20 cellular contexts compared by ENCODE assay signal in genomic region chr16:54522596-54522995, GRCh38.
A peak's percentile ranks its signal among the peaks of the same experiment; 100 is the strongest.
DNase-seq lines count a peak whose midpoint lies in the region; ATAC-seq, FAIRE-seq and TF ChIP-seq lines count a peak whose summit lies in the region.
"Had no signal": no experiment of that assay in that cellular context is flagged by ENCODE, and none has a peak within 500 bp of the region (broad histone marks: within the 10 kb centered on the region; RNA-seq: fewer than 3 reads in every experiment).

No MANE protein-coding gene starts in this region.

- H3K36me3 ChIP-seq in heart left ventricle (no peaks in the 10 kb centered on the region), small intestine (ENCODE audit: control insufficient read depth in 2 of 2, insufficient read depth in 2 of 2, low read length in 2 of 2) (no peaks in the 10 kb centered on the region)

- no peak for TF ChIP-seq CTCF in fibroblast of mammary gland (conservative IDR thresholded peaks at IDR 0.05; ENCODE audit: control insufficient read depth, insufficient read depth, low read depth, low read length)
- no peak for TF ChIP-seq CTCF in heart left ventricle (IDR thresholded peaks at IDR 0.05)

- H3K27me3 Mint-ChIP-seq in activated CD4-positive, alpha-beta T cell treated with anti-CD3 and anti-CD28 coated beads, Interleukin-2, amount 10 ng/mL, durations not matched to agents 24 days and 14 days, result no peaks in the 10 kb centered on the region
- H3K27me3 Mint-ChIP-seq: B cell had no signal

- FAIRE-seq in small intestine (lab: Jason Lieb, UNC), result no peak

- H3K4me3 ChIP-seq in fibroblast of mammary gland (ENCODE audit: control insufficient read depth, low read depth, low read length) (no peak overlapping the region), heart left ventricle (no peak overlapping the region), small intestine (ENCODE audit: low read depth in 1 of 2, low read length in 2 of 2) (no peak overlapping the region)
- H3K4me3 ChIP-seq: BLaER1 treated with 17β-estradiol and CSF1 and Interleukin-3, amounts not matched to agents 10 nM and 100 nM had no signal

- intact Hi-C loops in heart left ventricle (cut with DNase I), result loop anchor here in 2 of 10 donors (5.0 to 10.0 kb wide), 2 partner anchors 135 to 402 kb away; no protein-coding TSS in a partner anchor
- intact Hi-C loops in left ventricle myocardium superior (cut with micrococcal nuclease), result loop anchor here (10.0 kb wide), 1 partner anchor 62 kb away; no protein-coding TSS in a partner anchor
- intact Hi-C loops in activated CD4-positive, alpha-beta T cell treated with anti-CD3 and anti-CD28 coated beads, Interleukin-2, amount 10 ng/mL, durations not matched to agents 24 days and 14 days (cut with micrococcal nuclease), result no loop called here

- H3K4me1 Mint-ChIP-seq in activated CD4-positive, alpha-beta T cell treated with anti-CD3 and anti-CD28 coated beads, Interleukin-2, amount 10 ng/mL, durations not matched to agents 24 days and 14 days, result no peaks in the 10 kb centered on the region
- H3K4me1 Mint-ChIP-seq: B cell had no signal

- H3K27ac ChIP-seq in heart left ventricle (peak overlapping the region in 5 of 12 donors; percentile 3 to 27 (median 20)), small intestine (ENCODE audit: low read depth in 1 of 2, low read length in 1 of 2) (no peak overlapping the region)
- H3K27ac ChIP-seq: BLaER1 treated with 17β-estradiol and CSF1 and Interleukin-3, amounts not matched to agents 10 nM and 100 nM; HL-60 had no signal

- peaks cover 0 to 44% (median 7%) of the 10 kb centered on the region in 12 donors for H3K4me1 ChIP-seq in heart left ventricle
- H3K4me1 ChIP-seq in small intestine (ENCODE audit: control insufficient read depth in 2 of 2, insufficient read depth in 1 of 2, low read depth in 1 of 2, low read length in 1 of 2), result no peaks in the 10 kb centered on the region
- H3K4me1 ChIP-seq: BLaER1 treated with 17β-estradiol and CSF1 and Interleukin-3, amounts not matched to agents 10 nM and 100 nM had no signal

- no peak overlapping the region for H3K4me3 Mint-ChIP-seq in activated CD4-positive, alpha-beta T cell treated with anti-CD3 and anti-CD28 coated beads, Interleukin-2, amount 10 ng/mL, durations not matched to agents 24 days and 14 days
- H3K4me3 Mint-ChIP-seq: B cell; CD8-positive, alpha-beta T cell; HFFc6 had no signal

- H3K27ac Mint-ChIP-seq in activated CD4-positive, alpha-beta T cell treated with anti-CD3 and anti-CD28 coated beads, Interleukin-2, amount 10 ng/mL, durations not matched to agents 24 days and 14 days, result no peak overlapping the region
- H3K27ac Mint-ChIP-seq: B cell; CD8-positive, alpha-beta T cell; HFFc6 had no signal

- DNase-seq in SK-MEL-5 (ENCODE audit: low read depth, low spot score) (peak; percentile 98), fibroblast of mammary gland (ENCODE audit: low read depth) (peak; percentile 84), heart left ventricle (peak in 3 of 5 donors; percentile 45 to 66 (median 53)), left ventricle myocardium superior (no peak), KBM-7 (no peak), small intestine (no peak)
- DNase-seq in activated CD4-positive, alpha-beta T cell treated with anti-CD3 and anti-CD28 coated beads, Interleukin-2, amount 10 ng/mL, durations not matched to agents 24 days and 14 days, result no peak
- no peak for DNase-seq in stimulated activated CD4-positive, alpha-beta T cell treated with anti-CD3 and anti-CD28 coated beads, Interleukin-4, amount 100 ng/mL, for 4 hours
- DNase-seq: 8988T; Calu3; CD8-positive, alpha-beta T cell; DMS79 treated with DMSO at 0.1 percent for 48 hours; GF-D8; GOT3; H7; HFFc6 had no signal

- H3K36me3 Mint-ChIP-seq in activated CD4-positive, alpha-beta T cell treated with anti-CD3 and anti-CD28 coated beads, Interleukin-2, amount 10 ng/mL, durations not matched to agents 24 days and 14 days (ENCODE audit: low read depth), result no peaks in the 10 kb centered on the region
- H3K36me3 Mint-ChIP-seq: CD8-positive, alpha-beta T cell had no signal

- in situ Hi-C loops in SK-MEL-5 (cut with HindIII; ENCODE audit: low pct_unique_long_range_greater_than_20kb, low sequenced_read_pairs), result no loop called here
- in situ Hi-C loops in KBM-7 (cut with MboI; ENCODE audit: low pct_unique_long_range_greater_than_20kb, low sequenced_read_pairs), result no loop called here

- TF ChIP-seq POLR2A in heart left ventricle (IDR thresholded peaks at IDR 0.05), result no peak

- H3K27me3 ChIP-seq in heart left ventricle (no peaks in the 10 kb centered on the region), small intestine (ENCODE audit: control insufficient read depth in 2 of 2, insufficient read depth in 2 of 2, low read length in 2 of 2) (no peaks in the 10 kb centered on the region)
- H3K27me3 ChIP-seq: BLaER1 treated with 17β-estradiol and CSF1 and Interleukin-3, amounts not matched to agents 10 nM and 100 nM had no signal

- 46 to 59% (median 51%) methylated on average over 5 of the region's 5 CpGs for WGBS in heart left ventricle, 4 donors
- 54 to 65% (median 55%) methylated on average over 5 of the region's 5 CpGs for WGBS in small intestine, 3 donors

- H3K9me3 Mint-ChIP-seq in activated CD4-positive, alpha-beta T cell treated with anti-CD3 and anti-CD28 coated beads, Interleukin-2, amount 10 ng/mL, durations not matched to agents 24 days and 14 days, result peaks cover 13% of the 10 kb centered on the region

- H3K9me3 ChIP-seq in heart left ventricle (peaks cover 0 to 30% (median 12%) of the 10 kb centered on the region in 12 donors), small intestine (ENCODE audit: control insufficient read depth, low read depth) (no peaks in the 10 kb centered on the region)

- ATAC-seq in heart left ventricle, result peak; percentile 50 to 88 (median 56)
- ATAC-seq in left ventricle myocardium superior, result peak; percentile 67
- ATAC-seq: CD8-positive, alpha-beta T cell; HCT116 had no signal

Comparison
In these comparisons a context has a peak if more than half of its experiments do, and no peak if none do; other contexts are left out.
1. DNase-seq: peak in SK-MEL-5 (single experiment), fibroblast of mammary gland (single experiment) and heart left ventricle (3 of 5); none in left ventricle myocardium superior (single experiment), activated CD4-positive, alpha-beta T cell treated with anti-CD3 and anti-CD28 coated beads, Interleukin-2, amount 10 ng/mL, durations not matched to agents 24 days and 14 days (single experiment), KBM-7 (single experiment), small intestine (single experiment) and stimulated activated CD4-positive, alpha-beta T cell treated with anti-CD3 and anti-CD28 coated beads, Interleukin-4, amount 100 ng/mL, for 4 hours (0 of 2).